Comparison of ENCODE assay signal across 9 cellular contexts in genomic region chr3:127820871-127821853, GRCh38. TPM values are rescaled to one million over a fixed set of nuclear protein-coding genes. Genes with fewer than 3 reads are reported as not detected.
DNase-seq lines count a peak whose midpoint lies in the region; ATAC-seq and TF ChIP-seq lines count a peak whose summit lies in the region.
"Had no signal": no experiment of that assay in that cellular context is flagged by ENCODE, and none has a peak within 500 bp of the region (broad histone marks: within the 10 kb centered on the region; RNA-seq: fewer than 3 reads in every experiment).

No MANE protein-coding gene starts in this region.

- TF ChIP-seq POLR2A in GM15510 (IDR thresholded peaks at IDR 0.05; ENCODE audit: borderline replicate concordance, extremely low read depth, insufficient read length): peak; percentile 61

- POLR2A ChIA-PET in HEK293T (lab: Yijun Ruan, JAX): no interaction called here

- TF ChIP-seq CTCF in neural crest cell (conservative IDR thresholded peaks at IDR 0.05): no peak

- peak overlapping the region; percentile 93 for H3K4me3 Mint-ChIP-seq in neural crest cell

- no peaks in the 10 kb centered on the region for H3K9me3 Mint-ChIP-seq in neural crest cell

- H3K4me1 ChIP-seq in duodenal mucosa (ENCODE audit: control insufficient read depth in 1 of 2, insufficient read depth in 2 of 2, low read length in 2 of 2): peaks cover 53 to 65% of the 10 kb centered on the region in 2 donors

- H3K9ac ChIP-seq in duodenal mucosa (ENCODE audit: low read depth in 1 of 2, low read length in 2 of 2): peak overlapping the region; percentile 86 to 89

- H3K27me3 ChIP-seq in duodenal mucosa (ENCODE audit: control insufficient read depth in 1 of 2, insufficient read depth in 2 of 2, low read length in 2 of 2): no peaks in the 10 kb centered on the region

- no peak for ATAC-seq in GM18520 (IDR thresholded peaks at IDR 0.05; ENCODE audit: unreplicated experiment)
- ATAC-seq in HG02840 (IDR thresholded peaks at IDR 0.05; ENCODE audit: low FRiP score, unreplicated experiment): no peak

- H3K27ac Mint-ChIP-seq in neural crest cell (ENCODE audit: unreplicated experiment): no peak overlapping the region

- H3K27ac ChIP-seq in duodenal mucosa (ENCODE audit: low read depth, low read length): peak overlapping the region; percentile 79
- H3K27ac ChIP-seq: SK-N-MC had no signal

- DNase-seq in NCI-H2081 (lab: John Stamatoyannopoulos, UW): peak; percentile 75 to 89
- DNase-seq in neural crest cell (ENCODE audit: low read depth, low spot score): no peak
- DNase-seq in HEK293T (ENCODE audit: extremely low spot score): no peak
- DNase-seq in superior temporal gyrus (ENCODE audit: extremely low spot score): no peak

- H3K4me3 ChIP-seq in duodenal mucosa (ENCODE audit: low read depth in 1 of 2, low read length in 2 of 2): peak overlapping the region; percentile 91 to 94
- H3K4me3 ChIP-seq: SK-N-MC had no signal

- no peaks in the 10 kb centered on the region for H3K36me3 Mint-ChIP-seq in neural crest cell (ENCODE audit: low read depth)

- peaks cover 52% of the 10 kb centered on the region for H3K4me1 Mint-ChIP-seq in neural crest cell

- H3K27me3 Mint-ChIP-seq in neural crest cell (ENCODE audit: low read depth): peaks cover 56% of the 10 kb centered on the region

- H3K36me3 ChIP-seq in duodenal mucosa (ENCODE audit: control insufficient read depth in 1 of 2, insufficient read depth in 2 of 2, low read length in 2 of 2): peaks cover 0 to 4% of the 10 kb centered on the region in 2 donors

- H3K9me3 ChIP-seq in duodenal mucosa (ENCODE audit: control insufficient read depth in 1 of 2, low read length in 2 of 2): no peaks in the 10 kb centered on the region

- CTCF ChIA-PET in HEK293T (lab: Yijun Ruan, JAX): interaction anchor here (1.8 kb wide), 1 partner anchor 30 kb away, joined by 4 read pairs; no protein-coding TSS in a partner anchor

TF ChIP-seq in HEK293T, 16 proteins besides CTCF, POLR2A, EP300 and RAD21:
- TF ChIP-seq LEF1 (IDR thresholded peaks at IDR 0.05; ENCODE audit: borderline replicate concordance) (no peak), HDGF (IDR thresholded peaks at IDR 0.05; ENCODE audit: borderline replicate concordance) (no peak), TARDBP (IDR thresholded peaks at IDR 0.05) (no peak), NFRKB (IDR thresholded peaks at IDR 0.05) (no peak), L3MBTL2 (conservative IDR thresholded peaks at IDR 0.05) (no peak), CTBP1 (IDR thresholded peaks at IDR 0.05; ENCODE audit: borderline replicate concordance) (no peak), FOXM1 (IDR thresholded peaks at IDR 0.05; ENCODE audit: borderline replicate concordance) (no peak), SP1 (IDR thresholded peaks at IDR 0.05) (no peak), ELF4 (IDR thresholded peaks at IDR 0.05) (no peak), ZNF384 (IDR thresholded peaks at IDR 0.05) (no peak), SUZ12 (IDR thresholded peaks at IDR 0.05) (no peak), PKNOX1 (IDR thresholded peaks at IDR 0.05) (no peak), ARNT (IDR thresholded peaks at IDR 0.05) (no peak), FOXK2 (IDR thresholded peaks at IDR 0.05) (no peak), BHLHE40 (IDR thresholded peaks at IDR 0.05; ENCODE audit: borderline replicate concordance) (no peak), FOXA1 (IDR thresholded peaks at IDR 0.05) (no peak)

RNA-seq across cellular contexts. Expression of gene MGLL, which starts 1.2 kb away (rescaled TPM):
- 11.3 and 13.3 TPM in 2 replicates for total RNA-seq in neural crest cell

Comparison
In these comparisons a context has a peak if more than half of its experiments do, and no peak if none do; other contexts are left out.
1. DNase-seq: peak in NCI-H2081 (2 of 2); none in neural crest cell (single experiment), HEK293T (single experiment) and superior temporal gyrus (single experiment).